ENCODE assay signal across 1 cellular context in the genomic region with DNA sequence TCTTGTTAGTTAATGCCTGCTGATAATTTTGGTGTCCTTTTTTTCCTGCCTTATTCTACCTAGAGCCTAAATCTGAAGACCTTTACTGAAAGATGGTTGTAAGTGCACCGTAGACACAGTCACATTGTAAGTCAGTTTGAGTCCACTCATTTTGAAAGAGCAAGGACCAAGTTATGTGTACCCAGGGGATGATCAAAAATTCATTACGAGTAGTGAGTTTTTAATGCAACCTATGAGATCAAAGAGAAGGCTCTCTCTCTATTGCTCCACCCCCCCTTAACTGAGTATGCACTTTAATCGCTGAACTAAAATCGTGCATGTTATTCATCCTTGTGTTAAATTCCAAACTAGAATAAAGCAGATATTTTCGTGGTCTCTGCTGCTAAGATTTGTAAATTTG.
TF ChIP-seq lines count a peak whose summit lies in the region.

No MANE protein-coding gene starts in this region.

TF ChIP-seq in HEK293, 187 proteins besides CTCF, POLR2A, EP300 and RAD21 (continued from another document):
- TF ChIP-seq, protein P1, sequence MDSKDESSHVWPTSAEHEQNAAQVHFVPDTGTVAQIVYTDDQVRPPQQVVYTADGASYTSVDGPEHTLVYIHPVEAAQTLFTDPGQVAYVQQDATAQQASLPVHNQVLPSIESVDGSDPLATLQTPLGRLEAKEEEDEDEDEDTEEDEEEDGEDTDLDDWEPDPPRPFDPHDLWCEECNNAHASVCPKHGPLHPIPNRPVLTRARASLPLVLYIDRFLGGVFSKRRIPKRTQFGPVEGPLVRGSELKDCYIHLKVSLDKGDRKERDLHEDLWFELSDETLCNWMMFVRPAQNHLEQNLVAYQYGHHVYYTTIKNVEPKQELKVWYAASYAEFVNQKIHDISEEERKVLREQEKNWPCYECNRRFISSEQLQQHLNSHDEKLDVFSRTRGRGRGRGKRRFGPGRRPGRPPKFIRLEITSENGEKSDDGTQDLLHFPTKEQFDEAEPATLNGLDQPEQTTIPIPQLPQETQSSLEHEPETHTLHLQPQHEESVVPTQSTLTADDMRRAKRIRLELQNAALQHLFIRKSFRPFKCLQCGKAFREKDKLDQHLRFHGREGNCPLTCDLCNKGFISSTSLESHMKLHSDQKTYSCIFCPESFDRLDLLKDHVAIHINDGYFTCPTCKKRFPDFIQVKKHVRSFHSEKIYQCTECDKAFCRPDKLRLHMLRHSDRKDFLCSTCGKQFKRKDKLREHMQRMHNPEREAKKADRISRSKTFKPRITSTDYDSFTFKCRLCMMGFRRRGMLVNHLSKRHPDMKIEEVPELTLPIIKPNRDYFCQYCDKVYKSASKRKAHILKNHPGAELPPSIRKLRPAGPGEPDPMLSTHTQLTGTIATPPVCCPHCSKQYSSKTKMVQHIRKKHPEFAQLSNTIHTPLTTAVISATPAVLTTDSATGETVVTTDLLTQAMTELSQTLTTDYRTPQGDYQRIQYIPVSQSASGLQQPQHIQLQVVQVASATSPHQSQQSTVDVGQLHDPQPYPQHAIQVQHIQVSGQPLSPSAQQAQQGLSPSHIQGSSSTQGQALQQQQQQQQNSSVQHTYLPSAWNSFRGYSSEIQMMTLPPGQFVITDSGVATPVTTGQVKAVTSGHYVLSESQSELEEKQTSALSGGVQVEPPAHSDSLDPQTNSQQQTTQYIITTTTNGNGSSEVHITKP (tag by site-specific recombination; IDR thresholded peaks at IDR 0.05), result peak; percentile 54
- TF ChIP-seq ZNF223 (tag by site-specific recombination; IDR thresholded peaks at IDR 0.05) (no peak), ZBTB17 (tag by site-specific recombination; IDR thresholded peaks at IDR 0.05) (peak; percentile 21; the same call in 1 of the 2 replicates), TRIM28 (IDR thresholded peaks at IDR 0.05; ENCODE audit: borderline replicate concordance, low read length) (no peak), TCF7L2 (IDR thresholded peaks at IDR 0.05; ENCODE audit: borderline replicate concordance, low read depth, low read length) (0 out of 2 replicates have a peak, but pooled peaks have one; percentile 30), WT1 (tag by site-specific recombination; IDR thresholded peaks at IDR 0.05) (no peak)
- TF ChIP-seq, protein P2, sequence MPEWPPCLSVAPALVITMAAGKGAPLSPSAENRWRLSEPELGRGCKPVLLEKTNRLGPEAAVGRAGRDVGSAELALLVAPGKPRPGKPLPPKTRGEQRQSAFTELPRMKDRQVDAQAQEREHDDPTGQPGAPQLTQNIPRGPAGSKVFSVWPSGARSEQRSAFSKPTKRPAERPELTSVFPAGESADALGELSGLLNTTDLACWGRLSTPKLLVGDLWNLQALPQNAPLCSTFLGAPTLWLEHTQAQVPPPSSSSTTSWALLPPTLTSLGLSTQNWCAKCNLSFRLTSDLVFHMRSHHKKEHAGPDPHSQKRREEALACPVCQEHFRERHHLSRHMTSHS (tag by site-specific recombination; IDR thresholded peaks at IDR 0.05), result no peak
- TF ChIP-seq, protein P3, sequence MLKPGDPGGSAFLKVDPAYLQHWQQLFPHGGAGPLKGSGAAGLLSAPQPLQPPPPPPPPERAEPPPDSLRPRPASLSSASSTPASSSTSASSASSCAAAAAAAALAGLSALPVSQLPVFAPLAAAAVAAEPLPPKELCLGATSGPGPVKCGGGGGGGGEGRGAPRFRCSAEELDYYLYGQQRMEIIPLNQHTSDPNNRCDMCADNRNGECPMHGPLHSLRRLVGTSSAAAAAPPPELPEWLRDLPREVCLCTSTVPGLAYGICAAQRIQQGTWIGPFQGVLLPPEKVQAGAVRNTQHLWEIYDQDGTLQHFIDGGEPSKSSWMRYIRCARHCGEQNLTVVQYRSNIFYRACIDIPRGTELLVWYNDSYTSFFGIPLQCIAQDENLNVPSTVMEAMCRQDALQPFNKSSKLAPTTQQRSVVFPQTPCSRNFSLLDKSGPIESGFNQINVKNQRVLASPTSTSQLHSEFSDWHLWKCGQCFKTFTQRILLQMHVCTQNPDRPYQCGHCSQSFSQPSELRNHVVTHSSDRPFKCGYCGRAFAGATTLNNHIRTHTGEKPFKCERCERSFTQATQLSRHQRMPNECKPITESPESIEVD (tag by site-specific recombination; IDR thresholded peaks at IDR 0.05), result no peak
